Comparison of ENCODE assay signal across 13 cellular contexts in genomic region chr12:66304296-66304915, GRCh38. TPM values are rescaled to one million over a fixed set of nuclear protein-coding genes. Genes with fewer than 3 reads are reported as not detected.
DNase-seq lines count a peak whose midpoint lies in the region; ATAC-seq and TF ChIP-seq lines count a peak whose summit lies in the region.
"Had no signal": no experiment of that assay in that cellular context is flagged by ENCODE, and none has a peak within 500 bp of the region (broad histone marks: within the 10 kb centered on the region; RNA-seq: fewer than 3 reads in every experiment).

No MANE protein-coding gene starts in this region.

- H4K20me1 ChIP-seq in OCI-LY7 (ENCODE audit: insufficient read depth, low read length) = no peaks in the 10 kb centered on the region

- H3K36me3 ChIP-seq in OCI-LY7 (ENCODE audit: insufficient read depth, low read length) (peaks cover 8% of the 10 kb centered on the region; the same call in 1 of the 2 replicates), colonic mucosa (no peaks in the 10 kb centered on the region), adrenal gland (replicated peaks in 1 of 2) (peaks cover 0 to 4% of the 10 kb centered on the region in 2 donors), left lung (peaks cover 0 to 5% of the 10 kb centered on the region in 2 donors)

- H3K9me2 ChIP-seq in OCI-LY7 (ENCODE audit: insufficient read depth, low read length) = no peaks in the 10 kb centered on the region

- H3K4me1 Mint-ChIP-seq in activated T-cell treated with anti-CD3 and anti-CD28 coated beads, Interleukin-2, amount 50 U/mL, for 24 hours (ENCODE audit: low read depth) = peaks cover 60% of the 10 kb centered on the region
- peaks cover 23 to 41% of the 10 kb centered on the region in 2 donors for H3K4me1 Mint-ChIP-seq in stimulated activated naive B cell treated with anti-CD40 and anti-IgM and Interleukin-4, amounts not matched to agents 10 μg/mL and 1 μg/mL and 100 μg/mL, for 72 hours

- H3K27ac Mint-ChIP-seq in activated T-cell treated with anti-CD3 and anti-CD28 coated beads, Interleukin-2, amount 50 U/mL, for 24 hours = peak overlapping the region; percentile 100
- H3K27ac Mint-ChIP-seq in stimulated activated naive B cell treated with anti-CD40 and anti-IgM and Interleukin-4, amounts not matched to agents 10 μg/mL and 1 μg/mL and 100 μg/mL, for 72 hours = no peak overlapping the region
- H3K27ac Mint-ChIP-seq: progenitor cell of endocrine pancreas had no signal

- TF ChIP-seq CTCF in OCI-LY7 (conservative IDR thresholded peaks at IDR 0.05; ENCODE audit: low read length) = no peak
- TF ChIP-seq CTCF in colonic mucosa (IDR thresholded peaks at IDR 0.05) = no peak
- TF ChIP-seq CTCF in adrenal gland (IDR thresholded peaks at IDR 0.05) = no peak
- no peak for TF ChIP-seq CTCF in left lung (IDR thresholded peaks at IDR 0.05)

- peak overlapping the region; percentile 27 to 38 for H3K9ac ChIP-seq in colonic mucosa (ENCODE audit: low read depth in 2 of 2, low read length in 2 of 2)

- no peaks in the 10 kb centered on the region for H3K9me3 Mint-ChIP-seq in activated T-cell treated with anti-CD3 and anti-CD28 coated beads, Interleukin-2, amount 50 U/mL, for 24 hours
- H3K9me3 Mint-ChIP-seq in stimulated activated naive B cell treated with anti-CD40 and anti-IgM and Interleukin-4, amounts not matched to agents 10 μg/mL and 1 μg/mL and 100 μg/mL, for 72 hours = no peaks in the 10 kb centered on the region

- no peak for TF ChIP-seq POLR2A in adrenal gland (IDR thresholded peaks at IDR 0.05)

- no peaks in the 10 kb centered on the region for H3K27me3 ChIP-seq in colonic mucosa
- no peaks in the 10 kb centered on the region for H3K27me3 ChIP-seq in adrenal gland
- H3K27me3 ChIP-seq in left lung = no peaks in the 10 kb centered on the region

- intact Hi-C loops in OCI-LY7 (cut with micrococcal nuclease; ENCODE audit: unreplicated experiment) = loop anchor here (5.0 kb wide), 3 partner anchors 67 to 313 kb away; partner anchors contain the start of gene LLPH
- intact Hi-C loops in colonic mucosa (cut with DNase I) = loop anchor here (5.0 kb wide), 1 partner anchor 137 kb away; the partner anchor contains the start of gene TMBIM4
- intact Hi-C loops in adrenal gland (cut with DNase I) = no loop called here
- intact Hi-C loops in left lung (cut with DNase I) = no loop called here

- no TSS peak for BruUV-seq in OCI-LY7 (replicated peaks; lab: Mats Ljungman, UMichigan)

- H3K27me3 Mint-ChIP-seq in activated T-cell treated with anti-CD3 and anti-CD28 coated beads, Interleukin-2, amount 50 U/mL, for 24 hours = no peaks in the 10 kb centered on the region
- peaks cover 0 to 4% of the 10 kb centered on the region in 2 donors for H3K27me3 Mint-ChIP-seq in stimulated activated naive B cell treated with anti-CD40 and anti-IgM and Interleukin-4, amounts not matched to agents 10 μg/mL and 1 μg/mL and 100 μg/mL, for 72 hours

- peak overlapping the region; percentile 99 for H3K4me3 Mint-ChIP-seq in activated T-cell treated with anti-CD3 and anti-CD28 coated beads, Interleukin-2, amount 50 U/mL, for 24 hours
- H3K4me3 Mint-ChIP-seq in stimulated activated naive B cell treated with anti-CD40 and anti-IgM and Interleukin-4, amounts not matched to agents 10 μg/mL and 1 μg/mL and 100 μg/mL, for 72 hours = peak overlapping the region; percentile 37 to 51

- H3K4me1 ChIP-seq in OCI-LY7 (ENCODE audit: insufficient read depth, low read length, poor library complexity, severe bottlenecking) (peaks cover 31% of the 10 kb centered on the region), colonic mucosa (no peaks in the 10 kb centered on the region), adrenal gland (replicated peaks in 1 of 2) (peaks cover 0 to 12% of the 10 kb centered on the region in 2 donors), left lung (peaks cover 0 to 25% of the 10 kb centered on the region in 2 donors)

- CTCF ChIA-PET in OCI-LY7 (lab: Charles Lee; ENCODE audit: unreplicated experiment) = no interaction called here

- WGBS in adrenal gland, 4 donors = 79 to 84% (median 81%) methylated on average over 6 of the region's 6 CpGs

- H3K4me2 ChIP-seq in OCI-LY7 (ENCODE audit: low read length) = peak overlapping the region; percentile 89

- peaks cover 60% of the 10 kb centered on the region for H3K36me3 Mint-ChIP-seq in activated T-cell treated with anti-CD3 and anti-CD28 coated beads, Interleukin-2, amount 50 U/mL, for 24 hours (ENCODE audit: low read depth)
- peaks cover 16 to 36% of the 10 kb centered on the region in 2 donors for H3K36me3 Mint-ChIP-seq in stimulated activated naive B cell treated with anti-CD40 and anti-IgM and Interleukin-4, amounts not matched to agents 10 μg/mL and 1 μg/mL and 100 μg/mL, for 72 hours

- H2AFZ ChIP-seq in OCI-LY7 (ENCODE audit: low read length) = no peak overlapping the region

- H3K4me3 ChIP-seq in OCI-LY7 (ENCODE audit: low read depth, low read length, poor library complexity, severe bottlenecking) (peak overlapping the region; percentile 73), colonic mucosa (peak overlapping the region; percentile 74), adrenal gland (no peak overlapping the region), left lung (no peak overlapping the region)

- POLR2A ChIA-PET in OCI-LY7 (lab: Charles Lee) = interaction anchor here (0.7 to 1.1 kb wide), 5 partner anchors 14 to 388 kb away, joined by 3 to 4 read pairs (median 3); no protein-coding TSS in a partner anchor

- DNase-seq in activated T-cell treated with anti-CD3 and anti-CD28 coated beads, Interleukin-2, amount 50 U/mL, for 24 hours = no peak
- no peak for DNase-seq in activated T-cell treated with anti-CD3 and anti-CD28 coated beads, Interleukin-2, amount 50 U/mL, for 48 hours
- DNase-seq in OCI-LY7 (ENCODE audit: low spot score) (peak; percentile 57), colonic mucosa (no peak), adrenal gland (no peak), left lung (no peak)
- no peak for DNase-seq in stimulated activated naive B cell treated with anti-CD40 and anti-IgM and Interleukin-4, amounts not matched to agents 10 μg/mL and 1 μg/mL and 100 μg/mL, for 72 hours
- DNase-seq: GDM1, left colon, NCI-H2081 treated with DMSO at 0.1 percent for 48 hours, substantia nigra had no signal

- no peak for ATAC-seq in stimulated activated naive B cell treated with anti-CD40 and anti-IgM and Interleukin-4, amounts not matched to agents 10 μg/mL and 1 μg/mL and 100 μg/mL, for 72 hours (replicated peaks)
- ATAC-seq in HG02588 (IDR thresholded peaks at IDR 0.05; ENCODE audit: unreplicated experiment) = no peak
- no peak for ATAC-seq in left lung

- no peaks in the 10 kb centered on the region for H3K9me3 ChIP-seq in OCI-LY7 (ENCODE audit: low read length)
- no peaks in the 10 kb centered on the region for H3K9me3 ChIP-seq in colonic mucosa
- no peaks in the 10 kb centered on the region for H3K9me3 ChIP-seq in adrenal gland (replicated peaks in 1 of 3)
- no peaks in the 10 kb centered on the region for H3K9me3 ChIP-seq in left lung

- H3K79me2 ChIP-seq in OCI-LY7 (ENCODE audit: insufficient read depth, low read depth, low read length) = no peaks in the 10 kb centered on the region; the same call in 1 of the 2 replicates

- H3K27ac ChIP-seq in OCI-LY7 (ENCODE audit: low read depth, low read length, poor library complexity, severe bottlenecking) (peak overlapping the region; percentile 7), colonic mucosa (no peak overlapping the region), adrenal gland (no peak overlapping the region), left lung (no peak overlapping the region)

RNA-seq across cellular contexts. Expression of gene HELB, which starts 2.1 kb away (rescaled TPM):
- 3.8 and 6.0 TPM in 2 replicates for total RNA-seq in OCI-LY7 (2014; rRNA removed; shearing (Covaris generic))
- 7.5 and 8.1 TPM in 2 replicates for total RNA-seq in OCI-LY7 (2022)
- 1 to 10 TPM; 4.5 to 5.2 TPM for total RNA-seq in colonic mucosa
- total RNA-seq in adrenal gland = 1 to 10 TPM in 7 of 8 donors, under 1 TPM in 1; 0.55 to 6.8 (median 2.1) TPM
- polyA plus RNA-seq in adrenal gland = under 1 TPM; 0.40 to 0.93 (median 0.48) TPM
- total RNA-seq in left lung = 1 to 10 TPM; 3.8 to 6.4 TPM

Comparison
In these comparisons a context has a peak if more than half of its experiments do, and no peak if none do; other contexts are left out.
1. H3K4me3 ChIP-seq: peak in OCI-LY7 (single experiment) and colonic mucosa (single experiment); none in adrenal gland (0 of 4) and left lung (0 of 2).
2. intact Hi-C loops: an anchor here in OCI-LY7 (5.0 kb wide) and colonic mucosa (5.0 kb wide); none called in adrenal gland and left lung.